ENCODE assay signal across 8 cellular contexts in the genomic region with DNA sequence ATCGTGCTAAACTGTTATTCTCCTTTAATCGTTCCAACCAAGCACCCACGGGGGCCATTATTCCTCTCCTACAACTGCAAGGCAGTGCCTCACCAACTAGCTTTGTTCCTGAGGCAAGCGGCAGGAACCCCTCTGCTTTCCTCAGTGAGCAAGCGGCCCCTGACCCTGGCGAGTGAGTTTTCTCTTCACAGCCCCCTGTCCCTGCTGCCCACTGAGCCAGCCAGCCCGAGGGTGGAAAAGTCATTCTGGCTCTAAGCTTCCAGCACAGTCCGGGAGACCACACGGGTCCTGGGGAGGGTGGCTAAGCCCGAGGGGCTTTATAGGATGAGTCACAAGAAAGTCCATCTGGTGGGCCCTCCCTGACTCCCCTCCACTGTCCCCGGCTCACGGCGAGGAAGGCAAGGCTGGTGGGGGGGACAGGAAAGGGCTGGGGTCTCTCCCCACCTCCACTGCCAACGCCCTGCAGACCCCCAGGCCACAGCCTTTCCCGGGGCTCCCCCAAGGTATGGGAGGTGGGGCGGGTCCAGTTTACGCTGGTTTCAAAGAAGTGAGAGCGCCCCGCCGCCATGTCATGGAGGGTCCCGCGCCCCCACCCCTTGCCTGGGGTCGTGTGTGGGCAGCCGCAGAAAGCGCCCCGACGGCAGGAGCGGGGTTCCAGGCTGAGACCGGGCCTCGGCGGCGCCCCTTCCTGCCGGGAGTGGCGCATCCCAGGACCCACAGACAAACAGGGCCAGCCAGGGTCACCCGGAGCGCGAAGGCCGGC. TPM values are rescaled to one million over a fixed set of nuclear protein-coding genes. Genes with fewer than 3 reads are reported as not detected.
DNase-seq lines count a peak whose midpoint lies in the region; ATAC-seq lines count a peak whose summit lies in the region.

No MANE protein-coding gene starts in this region.

- H3K4me1 ChIP-seq in HUES64 (ENCODE audit: insufficient read depth, low read length) (peaks cover 14% of the 10 kb centered on the region; the same call in 1 of the 2 replicates), mononuclear cell (ENCODE audit: insufficient read depth, low read length) (peaks cover 43% of the 10 kb centered on the region)

- 6% methylated on average over 36 of the region's 38 CpGs for WGBS in HUES64

- peak overlapping the region; percentile 92 for H3K4me3 ChIP-seq in HUES64 (ENCODE audit: low read length)
- peak overlapping the region; percentile 92 for H3K4me3 ChIP-seq in mononuclear cell (ENCODE audit: low read length)

- DNase-seq in caudate nucleus (lab: John Stamatoyannopoulos, UW) (no peak), 8988T (no peak), NCI-H2107 treated with DMSO at 0.1 percent for 48 hours (lab: John Stamatoyannopoulos, UW; ENCODE audit: unreplicated experiment) (no peak), hepatic stellate cell (ENCODE audit: low spot score) (no peak)
- no peak for DNase-seq in stimulated activated naive CD4-positive, alpha-beta T cell treated with Interleukin-2 at 50 U/mL for 16 hours (lab: John Stamatoyannopoulos, UW)

- H3K9ac ChIP-seq in HUES64 (ENCODE audit: low read depth, low read length) = peak overlapping the region; percentile 97

- peaks cover 35% of the 10 kb centered on the region for H3K27me3 ChIP-seq in HUES64 (ENCODE audit: insufficient read depth, low read length)
- peaks cover 13% of the 10 kb centered on the region for H3K27me3 ChIP-seq in mononuclear cell (ENCODE audit: insufficient read depth, low read length)

- H3K9me3 ChIP-seq in HUES64 (ENCODE audit: insufficient read depth, low read depth, low read length) = no peaks in the 10 kb centered on the region
- no peaks in the 10 kb centered on the region for H3K9me3 ChIP-seq in mononuclear cell (ENCODE audit: low read depth, low read length)

- ATAC-seq in GM18909 (IDR thresholded peaks at IDR 0.05; ENCODE audit: poor library complexity, unreplicated experiment) = peak; percentile 3

- H3K36me3 ChIP-seq in HUES64 (ENCODE audit: insufficient read depth, low read length) = peaks cover 42% of the 10 kb centered on the region

- H3K27ac ChIP-seq in HUES64 (ENCODE audit: low read depth, low read length) (peak overlapping the region; percentile 97), caudate nucleus (ENCODE audit: low read depth, low read length) (peak overlapping the region; percentile 96)

RNA-seq across cellular contexts. Expression of gene CPLX1, which starts 45.0 kb away (rescaled TPM):
- 0.40 TPM for polyA plus RNA-seq in HUES64 (2013, experiment 1 of 2)
- 0.63 TPM for polyA plus RNA-seq in HUES64 (2013, experiment 2 of 2)
- 0.10 TPM for total RNA-seq in mononuclear cell
